8 cellular contexts compared by ENCODE assay signal in the genomic region with DNA sequence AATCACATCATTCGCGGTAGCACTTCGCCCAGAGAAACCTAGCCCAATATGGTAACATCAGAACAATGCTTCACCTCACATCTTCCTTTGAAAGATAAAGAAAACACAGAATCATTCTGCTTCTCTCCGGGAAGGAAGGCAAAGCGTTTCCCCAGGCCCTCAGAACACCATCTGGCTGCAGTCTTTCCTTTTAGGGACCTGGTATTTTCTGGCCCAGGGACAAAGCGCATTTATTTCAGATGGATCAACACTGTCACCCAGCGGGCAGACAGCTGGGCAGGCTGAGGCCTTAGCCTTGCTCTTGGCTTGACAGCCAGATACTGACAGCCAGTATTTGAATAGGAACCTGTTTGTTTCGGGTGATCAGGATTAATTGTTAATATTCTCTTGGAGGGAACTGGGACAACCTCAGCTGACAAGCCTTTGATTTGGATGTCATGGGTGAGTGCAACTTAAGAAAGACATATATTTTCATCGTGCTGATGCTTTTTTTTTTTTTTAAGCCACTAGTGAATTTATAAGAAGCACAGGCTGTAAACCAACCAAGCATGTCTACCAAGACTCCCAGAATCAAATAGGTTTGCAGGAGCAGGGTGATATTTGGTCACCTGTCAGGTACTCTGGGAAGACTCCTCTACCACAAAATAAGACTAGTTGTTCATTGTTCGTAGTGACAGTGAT.
DNase-seq lines count a peak whose midpoint lies in the region; ATAC-seq and TF ChIP-seq lines count a peak whose summit lies in the region.

No MANE protein-coding gene starts in this region.

- peak; percentile 96 for TF ChIP-seq CTCF in Panc1 (IDR thresholded peaks at IDR 0.05)

- DNase-seq in 8988T (peak; percentile 25), HPDE6-E6E7 (ENCODE audit: extremely low spot score) (peak; percentile 32), Panc1 (ENCODE audit: low read depth, low spot score) (peak; percentile 42), epidermal melanocyte (ENCODE audit: insufficient read length, low spot score) (peak; percentile 50), mesenchymal stem cell (peak; percentile 83), aorta (peak; percentile 71 to 78), KBM-7 (no peak)

- no peak overlapping the region for H2BK5ac ChIP-seq in mesenchymal stem cell (ENCODE audit: low read depth, low read length, poor library complexity, severe bottlenecking)

- no peaks in the 10 kb centered on the region for H3K79me1 ChIP-seq in mesenchymal stem cell (replicated peaks; ENCODE audit: low read length, poor library complexity, severe bottlenecking)

- no TSS peak for BruUV-seq in Panc1 (replicated peaks; lab: Mats Ljungman, UMichigan)

- no peak overlapping the region for H4K8ac ChIP-seq in mesenchymal stem cell (ENCODE audit: low read length)

- H3K14ac ChIP-seq in mesenchymal stem cell (ENCODE audit: low read length in 2 of 2): no peak overlapping the region

- H3K18ac ChIP-seq in mesenchymal stem cell (ENCODE audit: low read depth in 1 of 2, low read length in 2 of 2): no peak overlapping the region

- H3K4me1 ChIP-seq in Panc1 (ENCODE audit: control insufficient read depth, insufficient read depth, low read length): peaks cover 4% of the 10 kb centered on the region
- H3K4me1 ChIP-seq in mesenchymal stem cell (ENCODE audit: control insufficient read depth, insufficient read depth, low read depth, low read length): no peaks in the 10 kb centered on the region
- H3K4me1 ChIP-seq in aorta (ENCODE audit: control insufficient read depth in 1 of 2, insufficient read depth in 2 of 2, low read length in 2 of 2): no peaks in the 10 kb centered on the region

- no peaks in the 10 kb centered on the region for H3K9me3 ChIP-seq in Panc1 (ENCODE audit: control insufficient read depth, insufficient read depth, low read depth, low read length)
- H3K9me3 ChIP-seq in mesenchymal stem cell (ENCODE audit: control insufficient read depth, low read length): peaks cover 4% of the 10 kb centered on the region
- no peaks in the 10 kb centered on the region for H3K9me3 ChIP-seq in aorta (ENCODE audit: control insufficient read depth, low read length)

- H3K4ac ChIP-seq in mesenchymal stem cell (ENCODE audit: low read depth in 1 of 2, low read length in 2 of 2): peak overlapping the region in 1 of 2 experiments; percentile 11

- H3K27me3 ChIP-seq in Panc1 (ENCODE audit: control insufficient read depth, insufficient read depth, low read length) (no peaks in the 10 kb centered on the region), mesenchymal stem cell (ENCODE audit: control insufficient read depth in 1 of 2, insufficient read depth in 1 of 2, low read length in 2 of 2) (no peaks in the 10 kb centered on the region), aorta (ENCODE audit: control insufficient read depth in 1 of 2, insufficient read depth in 2 of 2, low read length in 1 of 2) (no peaks in the 10 kb centered on the region)

- H3K27ac ChIP-seq in Panc1 (ENCODE audit: low read length) (no peak overlapping the region), mesenchymal stem cell (ENCODE audit: low read length, poor library complexity, severe bottlenecking) (no peak overlapping the region), aorta (ENCODE audit: low read depth in 1 of 2, low read length in 2 of 2) (peak overlapping the region; percentile 48 to 59)

- no peak overlapping the region for H3K23ac ChIP-seq in mesenchymal stem cell (ENCODE audit: low read length in 2 of 2)

- H3K4me2 ChIP-seq in mesenchymal stem cell (ENCODE audit: low read length, poor library complexity, severe bottlenecking): no peak overlapping the region

- no peak overlapping the region for H4K91ac ChIP-seq in mesenchymal stem cell (ENCODE audit: low read length)

- H2BK12ac ChIP-seq in mesenchymal stem cell (ENCODE audit: low read length in 2 of 2): no peak overlapping the region

- H3K4me3 ChIP-seq in Panc1 (ENCODE audit: low read depth in 2 of 2, low read length in 2 of 2): no peak overlapping the region
- H3K4me3 ChIP-seq in mesenchymal stem cell (ENCODE audit: insufficient read depth in 1 of 2, low read depth in 1 of 2, low read length in 2 of 2): peak overlapping the region in 1 of 2 experiments; percentile 38
- no peak overlapping the region for H3K4me3 ChIP-seq in aorta (ENCODE audit: low read length in 2 of 2)

- POLR2A ChIA-PET in Panc1 (lab: Charles Lee): interaction anchor here (0.6 kb wide), 1 partner anchor 189 kb away, joined by 8 read pairs; no protein-coding TSS in a partner anchor

- CTCF ChIA-PET in Panc1 (lab: Charles Lee): interaction anchor here (0.7 kb wide), 1 partner anchor 135 kb away, joined by 5 read pairs; no protein-coding TSS in a partner anchor

- H2AK5ac ChIP-seq in mesenchymal stem cell (ENCODE audit: low read length, severe bottlenecking): no peak overlapping the region

- intact Hi-C loops in Panc1 (cut with micrococcal nuclease; ENCODE audit: unreplicated experiment) (loop anchor here (2.0 kb wide), 1 partner anchor 220 kb away; no protein-coding TSS in a partner anchor), aorta (cut with DNase I) (loop anchor here (1.0 to 10.0 kb wide), 7 partner anchors 119 to 792 kb away; partner anchors contain the start of genes FGD6 (in 1 of the 2), NR2C1 (in 1 of the 2) and VEZT (in 1 of the 2))

- H2BK15ac ChIP-seq in mesenchymal stem cell (ENCODE audit: low read depth, poor library complexity, severe bottlenecking): no peak overlapping the region

- WGBS in mesenchymal stem cell: 37% methylated on average over 10 of the region's 10 CpGs
- WGBS in aorta, 2 donors: 10 to 11% methylated on average over 10 of the region's 10 CpGs

- no peaks in the 10 kb centered on the region for H3K36me3 ChIP-seq in Panc1 (ENCODE audit: control insufficient read depth, insufficient read depth, low read length)
- no peaks in the 10 kb centered on the region for H3K36me3 ChIP-seq in mesenchymal stem cell (ENCODE audit: control insufficient read depth in 1 of 2, insufficient read depth in 2 of 2, low read depth in 1 of 2, low read length in 2 of 2)
- H3K36me3 ChIP-seq in aorta (ENCODE audit: control insufficient read depth in 1 of 2, insufficient read depth in 2 of 2, low read length in 1 of 2): no peaks in the 10 kb centered on the region

- no peak overlapping the region for H2BK120ac ChIP-seq in mesenchymal stem cell (ENCODE audit: low read depth, low read length)

- H2AFZ ChIP-seq in mesenchymal stem cell (ENCODE audit: low read depth, low read length): no peak overlapping the region

- H3K9ac ChIP-seq in mesenchymal stem cell (ENCODE audit: low read length): peak overlapping the region; percentile 63

- in situ Hi-C loops in Panc1 (cut with HindIII; ENCODE audit: low pct_unique_long_range_greater_than_20kb, low sequenced_read_pairs): no loop called here
- in situ Hi-C loops in KBM-7 (cut with MboI; ENCODE audit: low pct_unique_long_range_greater_than_20kb, low sequenced_read_pairs): no loop called here

- ATAC-seq in Panc1 (peak; percentile 94), aorta (ENCODE audit: low FRiP score) (peak; percentile 92), HG03139 (IDR thresholded peaks at IDR 0.05; ENCODE audit: unreplicated experiment) (no peak)

Comparison
In these comparisons a context has a peak if more than half of its experiments do, and no peak if none do; other contexts are left out.
1. H3K27ac ChIP-seq: peak in aorta (2 of 2); none in Panc1 (single experiment) and mesenchymal stem cell (single experiment).